ENCODE assay signal across 23 cellular contexts in genomic region chr12:107803092-107803491, GRCh38. TPM values are rescaled to one million over a fixed set of nuclear protein-coding genes. Genes with fewer than 3 reads are reported as not detected.
"Had no signal": no experiment of that assay in that cellular context is flagged by ENCODE, and none has a peak within 500 bp of the region (broad histone marks: within the 10 kb centered on the region; RNA-seq: fewer than 3 reads in every experiment).

No MANE protein-coding gene starts in this region.

- DNase-seq: Karpas-422, KG1, MM.1S, NCI-H1092 treated with DMSO at 0.1 percent for 48 hours, NCI-H1436, NCI-H187, NCI-H2029, NCI-H2081 treated with DMSO at 0.1 percent for 48 hours, NCI-H2171, NCI-H226, NCI-H446, NCI-H510A, NCI-H524 treated with DMSO at 0.1 percent for 48 hours, NCI-H69, NCI-H774, PC-3, SHP77 had no signal

- H3K27ac ChIP-seq: HL-60, RWPE1 had no signal

- ATAC-seq: Panc1, PC-3 had no signal

- FAIRE-seq: HTR-8/SVneo had no signal

RNA-seq across cellular contexts. Expression of gene ASCL4, which starts 28.6 kb away (rescaled TPM):
- total RNA-seq: M059J, PC-3, SK-MEL-5 had no signal
